In genomic region chr14:23364164-23364571, GRCh38 we compare ENCODE assay signal across 8 cellular contexts. TPM values are rescaled to one million over a fixed set of nuclear protein-coding genes. Genes with fewer than 3 reads are reported as not detected.
DNase-seq lines count a peak whose midpoint lies in the region; ATAC-seq and TF ChIP-seq lines count a peak whose summit lies in the region.

No MANE protein-coding gene starts in this region.

- no peaks in the 10 kb centered on the region for H3K9me3 ChIP-seq in ES-I3 (ENCODE audit: control insufficient read depth, insufficient read depth, low read length)
- H3K9me3 ChIP-seq in mammary epithelial cell (replicated peaks; ENCODE audit: insufficient read depth, low read length): no peaks in the 10 kb centered on the region
- no peaks in the 10 kb centered on the region for H3K9me3 ChIP-seq in iPS-15b (ENCODE audit: control insufficient read depth, insufficient read depth, low read length)
- H3K9me3 ChIP-seq in sigmoid colon: no peaks in the 10 kb centered on the region

- H3K4me3 Mint-ChIP-seq in activated CD8-positive, alpha-beta T cell treated with anti-CD3 and anti-CD28 coated beads, Interleukin-2, amount 10 ng/mL, durations not matched to agents 7 days and 5 days: no peak overlapping the region

- H3K4me3 ChIP-seq in mammary epithelial cell (replicated peaks in 1 of 3; ENCODE audit: insufficient read depth in 1 of 3, low read depth in 2 of 3, low read length in 3 of 3): no peak overlapping the region
- H3K4me3 ChIP-seq in iPS-15b (ENCODE audit: low read depth, low read length): peak overlapping the region; percentile 78
- peak overlapping the region; percentile 42 to 75 (median 65) for H3K4me3 ChIP-seq in sigmoid colon

- in situ Hi-C loops in mammary epithelial cell (cut with MboI; ENCODE audit: low sequenced_read_pairs in 2 of 2): loop anchor here in 1 of 2 donors (10.0 kb wide), 1 partner anchor 99 kb away; no protein-coding TSS in a partner anchor

- no peaks in the 10 kb centered on the region for H3K36me3 Mint-ChIP-seq in activated CD8-positive, alpha-beta T cell treated with anti-CD3 and anti-CD28 coated beads, Interleukin-2, amount 10 ng/mL, durations not matched to agents 7 days and 5 days (ENCODE audit: low read depth)

- no TSS peak for BruUV-seq in mammary epithelial cell (replicated peaks; lab: Mats Ljungman, UMichigan)

- intact Hi-C loops in mammary epithelial cell (cut with micrococcal nuclease) (no loop called here), sigmoid colon (cut with DNase I) (no loop called here)

- H3K9ac ChIP-seq in ES-I3 (ENCODE audit: low read depth, low read length) (peak overlapping the region; percentile 89; the same call in 1 of the 2 replicates), mammary epithelial cell (ENCODE audit: insufficient read depth, low read length) (no peak overlapping the region), iPS-15b (ENCODE audit: low read depth, low read length) (no peak overlapping the region)

- H3K4me2 ChIP-seq in mammary epithelial cell (ENCODE audit: insufficient read depth, low read depth, low read length): no peak overlapping the region

- no peak overlapping the region for H3K27ac ChIP-seq in mammary epithelial cell (ENCODE audit: insufficient read depth, low read depth, low read length)
- H3K27ac ChIP-seq in sigmoid colon: peak overlapping the region; percentile 92 to 98 (median 94)

- no peaks in the 10 kb centered on the region for H4K20me1 ChIP-seq in mammary epithelial cell (ENCODE audit: insufficient read depth, low read length)

- H3K27me3 Mint-ChIP-seq in activated CD8-positive, alpha-beta T cell treated with anti-CD3 and anti-CD28 coated beads, Interleukin-2, amount 10 ng/mL, durations not matched to agents 7 days and 5 days (ENCODE audit: low read depth): peaks cover 42% of the 10 kb centered on the region

- H3K9me3 Mint-ChIP-seq in activated CD8-positive, alpha-beta T cell treated with anti-CD3 and anti-CD28 coated beads, Interleukin-2, amount 10 ng/mL, durations not matched to agents 7 days and 5 days (ENCODE audit: insufficient read depth): no peaks in the 10 kb centered on the region

- no peak for ATAC-seq in activated CD8-positive, alpha-beta T cell treated with anti-CD3 and anti-CD28 coated beads, Interleukin-2, amount 10 ng/mL, durations not matched to agents 7 days and 5 days
- ATAC-seq in GM18505 (IDR thresholded peaks at IDR 0.05; ENCODE audit: unreplicated experiment): no peak
- no peak for ATAC-seq in HG03097 (IDR thresholded peaks at IDR 0.05; ENCODE audit: low FRiP score, unreplicated experiment)

- no peak overlapping the region for H3K27ac Mint-ChIP-seq in activated CD8-positive, alpha-beta T cell treated with anti-CD3 and anti-CD28 coated beads, Interleukin-2, amount 10 ng/mL, durations not matched to agents 7 days and 5 days

- H3K36me3 ChIP-seq in ES-I3 (ENCODE audit: insufficient read depth, low read length): no peaks in the 10 kb centered on the region
- H3K36me3 ChIP-seq in mammary epithelial cell (ENCODE audit: insufficient read depth, low read length): no peaks in the 10 kb centered on the region
- peaks cover 4% of the 10 kb centered on the region for H3K36me3 ChIP-seq in iPS-15b (ENCODE audit: control insufficient read depth, insufficient read depth, low read length)
- H3K36me3 ChIP-seq in sigmoid colon: peaks cover 0 to 12% (median 5%) of the 10 kb centered on the region in 4 donors

- CTCF ChIA-PET in mammary epithelial cell (lab: Charles Lee; ENCODE audit: low non-redundant PET): no interaction called here
- CTCF ChIA-PET in activated CD8-positive, alpha-beta T cell treated with anti-CD3 and anti-CD28 coated beads, Interleukin-2, amount 10 ng/mL, durations not matched to agents 7 days and 5 days (lab: Charles Lee): no interaction called here

- no peaks in the 10 kb centered on the region for H3K79me2 ChIP-seq in mammary epithelial cell (ENCODE audit: insufficient read depth, low read length)

- H3K4me1 Mint-ChIP-seq in activated CD8-positive, alpha-beta T cell treated with anti-CD3 and anti-CD28 coated beads, Interleukin-2, amount 10 ng/mL, durations not matched to agents 7 days and 5 days (ENCODE audit: low read depth): peaks cover 3% of the 10 kb centered on the region

- H3K27me3 ChIP-seq in mammary epithelial cell (ENCODE audit: insufficient read depth, low read length) (peaks cover 7% of the 10 kb centered on the region), iPS-15b (ENCODE audit: control insufficient read depth, insufficient read depth, low read length) (peaks cover 28% of the 10 kb centered on the region), sigmoid colon (no peaks in the 10 kb centered on the region)

- no peak for TF ChIP-seq POLR2A in sigmoid colon (IDR thresholded peaks at IDR 0.05)
- TF ChIP-seq POLR2A in GM18505 (IDR thresholded peaks at IDR 0.05; ENCODE audit: borderline replicate concordance, extremely low read depth, insufficient read depth, insufficient read length): no peak

- TF ChIP-seq CTCF in mammary epithelial cell (conservative IDR thresholded peaks at IDR 0.05 in 1 of 2, IDR thresholded peaks at IDR 0.05 in 1 of 2; ENCODE audit: extremely low read depth in 1 of 2, insufficient read depth in 1 of 2, low read depth in 1 of 2, low read length in 2 of 2) (no peak), sigmoid colon (IDR thresholded peaks at IDR 0.05) (no peak)

- POLR2A ChIA-PET in activated CD8-positive, alpha-beta T cell treated with anti-CD3 and anti-CD28 coated beads, Interleukin-2, amount 10 ng/mL, durations not matched to agents 7 days and 5 days (lab: Charles Lee): no interaction called here

- no peak for DNase-seq in mammary epithelial cell
- no peak for DNase-seq in sigmoid colon
- DNase-seq in activated CD8-positive, alpha-beta T cell treated with anti-CD3 and anti-CD28 coated beads, Interleukin-2, amount 10 ng/mL, durations not matched to agents 7 days and 5 days: no peak
- DNase-seq in NCI-H1436 (lab: John Stamatoyannopoulos, UW): no peak

- H2AFZ ChIP-seq in mammary epithelial cell (ENCODE audit: low read depth, low read length): peak overlapping the region; percentile 20

- dilution Hi-C loops in mammary epithelial cell (cut with HindIII; ENCODE audit: low sequenced_read_pairs): no loop called here

- WGBS in mammary epithelial cell (ENCODE audit: low coverage, missing lambda C conversion rate): 17% methylated on average over 5 of the region's 5 CpGs
- 50 to 59% methylated on average over 5 of the region's 5 CpGs for WGBS in sigmoid colon, 2 donors

- no peak for TF ChIP-seq EP300 in sigmoid colon (IDR thresholded peaks at IDR 0.05)

- H3K4me1 ChIP-seq in ES-I3 (ENCODE audit: insufficient read depth, low read length): peaks cover 13% of the 10 kb centered on the region
- H3K4me1 ChIP-seq in mammary epithelial cell (ENCODE audit: insufficient read depth, low read length): peaks cover 22% of the 10 kb centered on the region
- H3K4me1 ChIP-seq in iPS-15b (ENCODE audit: control insufficient read depth, insufficient read depth, low read length): peaks cover 12% of the 10 kb centered on the region
- H3K4me1 ChIP-seq in sigmoid colon: peaks cover 0 to 72% (median 36%) of the 10 kb centered on the region in 4 donors

RNA-seq across cellular contexts. Expression of gene EFS, which starts 0.8 kb away (rescaled TPM):
- total RNA-seq in mammary epithelial cell: 1 to 10 TPM; 1.4 to 6.2 TPM
- polyA plus RNA-seq in mammary epithelial cell: 0.37 TPM
- polyA minus RNA-seq in mammary epithelial cell: not detected
- total RNA-seq in sigmoid colon: 10 to 100 TPM in 3 of 4 donors, 1 to 10 TPM in 1; 10.0 to 19.9 (median 11.5) TPM
- 1 to 10 TPM in 2 of 3 donors, under 1 TPM in 1; 0.46 to 3.0 (median 2.9) TPM for polyA plus RNA-seq in sigmoid colon
- not detected for total RNA-seq in activated CD8-positive, alpha-beta T cell treated with anti-CD3 and anti-CD28 coated beads, Interleukin-2, amount 10 ng/mL, durations not matched to agents 7 days and 5 days

RNA-seq across cellular contexts. Expression of gene IL25, which starts 8.4 kb away (rescaled TPM):
- total RNA-seq in mammary epithelial cell (not detected), sigmoid colon (not detected)
- polyA plus RNA-seq in mammary epithelial cell (not detected), sigmoid colon (not detected)
- not detected for polyA minus RNA-seq in mammary epithelial cell
- not detected for total RNA-seq in activated CD8-positive, alpha-beta T cell treated with anti-CD3 and anti-CD28 coated beads, Interleukin-2, amount 10 ng/mL, durations not matched to agents 7 days and 5 days

RNA-seq across cellular contexts. Expression of gene SLC22A17, which starts 11.5 kb away (rescaled TPM):
- total RNA-seq in mammary epithelial cell (1 to 10 TPM; 4.2 to 5.1 TPM), sigmoid colon (10 to 100 TPM; 18.1 to 38.8 (median 26.3) TPM)
- polyA plus RNA-seq in mammary epithelial cell (1.7 TPM), sigmoid colon (10 to 100 TPM in 1 of 3 donors, under 1 TPM in 2; 0.60 to 10.6 (median 0.92) TPM)
- polyA minus RNA-seq in mammary epithelial cell: not detected
- 1 to 10 TPM in 1 of 2 experiments, under 1 TPM in 1; 0.94 to 1.1 TPM for total RNA-seq in activated CD8-positive, alpha-beta T cell treated with anti-CD3 and anti-CD28 coated beads, Interleukin-2, amount 10 ng/mL, durations not matched to agents 7 days and 5 days

RNA-seq across cellular contexts. Expression of gene CMTM5, which starts 12.7 kb away (rescaled TPM):
- total RNA-seq in mammary epithelial cell: not detected
- not detected for polyA plus RNA-seq in mammary epithelial cell
- polyA minus RNA-seq in mammary epithelial cell: not detected
- total RNA-seq in sigmoid colon: 1 to 10 TPM; 1.8 to 4.6 (median 3.8) TPM
- polyA plus RNA-seq in sigmoid colon: 1 to 10 TPM in 1 of 3 donors, not detected in 2; 1.2 TPM
- total RNA-seq in activated CD8-positive, alpha-beta T cell treated with anti-CD3 and anti-CD28 coated beads, Interleukin-2, amount 10 ng/mL, durations not matched to agents 7 days and 5 days: not detected

RNA-seq across cellular contexts. Expression of gene PABPN1, which starts 42.9 kb away (rescaled TPM):
- 100 to 1,000 TPM in 1 of 2 donors, 10 to 100 TPM in 1; 43.0 to 148 TPM for total RNA-seq in mammary epithelial cell
- 154 TPM for polyA plus RNA-seq in mammary epithelial cell
- polyA minus RNA-seq in mammary epithelial cell: 91.6 TPM
- 10 to 100 TPM; 38.3 to 71.5 (median 48.3) TPM for total RNA-seq in sigmoid colon
- 100 to 1,000 TPM in 1 of 3 donors, 10 to 100 TPM in 2; 69.1 to 137 (median 76.3) TPM for polyA plus RNA-seq in sigmoid colon
- 100 to 1,000 TPM; 200 to 210 TPM for total RNA-seq in activated CD8-positive, alpha-beta T cell treated with anti-CD3 and anti-CD28 coated beads, Interleukin-2, amount 10 ng/mL, durations not matched to agents 7 days and 5 days

Comparison
In these comparisons a context has a peak if more than half of its experiments do, and no peak if none do; other contexts are left out.
1. H3K4me3 ChIP-seq: peak in iPS-15b (single experiment) and sigmoid colon (4 of 4); none in mammary epithelial cell (0 of 3).